ENCODE assay signal across 1 cellular context in genomic region chr17:17765921-17766320, GRCh38.
TF ChIP-seq lines count a peak whose summit lies in the region.

No MANE protein-coding gene starts in this region.

TF ChIP-seq in GM12878, 131 proteins besides CTCF, POLR2A, EP300 and RAD21 (continued from another document):
- TF ChIP-seq TBL1XR1 (IDR thresholded peaks at IDR 0.05; ENCODE audit: low read depth, low read length) (no peak), TAF1 (IDR thresholded peaks at IDR 0.05; ENCODE audit: borderline replicate concordance, low read depth, low read length) (no peak), PRDM15 (CRISPR knock-in tag; IDR thresholded peaks at IDR 0.05) (no peak), ATF7 (IDR thresholded peaks at IDR 0.05; ENCODE audit: low read depth) (no peak), TARDBP (IDR thresholded peaks at IDR 0.05; ENCODE audit: borderline replicate concordance) (no peak), MXI1 (IDR thresholded peaks at IDR 0.05; ENCODE audit: low read depth, low read length) (no peak; the same call in 1 of the 2 replicates), SIN3A (IDR thresholded peaks at IDR 0.05; ENCODE audit: low read depth, low read length) (no peak), ELK1 (IDR thresholded peaks at IDR 0.05; ENCODE audit: low read depth, low read length) (no peak), EZH2 (IDR thresholded peaks at IDR 0.05; ENCODE audit: borderline replicate concordance, control insufficient read depth, low read depth, low read length) (no peak), RB1 (IDR thresholded peaks at IDR 0.05; ENCODE audit: borderline replicate concordance) (no peak), RBBP5 (conservative IDR thresholded peaks at IDR 0.05) (no peak), MTA2 (IDR thresholded peaks at IDR 0.05; ENCODE audit: low read depth) (no peak)
